10 cellular contexts compared by ENCODE assay signal in genomic region chr12:49198431-49199155, GRCh38. TPM values are rescaled to one million over a fixed set of nuclear protein-coding genes. Genes with fewer than 3 reads are reported as not detected.
DNase-seq lines count a peak whose midpoint lies in the region; ATAC-seq and TF ChIP-seq lines count a peak whose summit lies in the region.
"Had no signal": no experiment of that assay in that cellular context is flagged by ENCODE, and none has a peak within 500 bp of the region (broad histone marks: within the 10 kb centered on the region; RNA-seq: fewer than 3 reads in every experiment).

No MANE protein-coding gene starts in this region.

- H3K4me3 Mint-ChIP-seq in stimulated activated memory B cell treated with anti-CD40 and anti-IgM and Interleukin-4, amounts not matched to agents 10 μg/mL and 1 μg/mL and 100 μg/mL, for 72 hours = no peak overlapping the region

- TF ChIP-seq POLR2A in gastroesophageal sphincter (IDR thresholded peaks at IDR 0.05) (no peak), gastrocnemius medialis (IDR thresholded peaks at IDR 0.05) (no peak)

- H3K27me3 Mint-ChIP-seq in stimulated activated memory B cell treated with anti-CD40 and anti-IgM and Interleukin-4, amounts not matched to agents 10 μg/mL and 1 μg/mL and 100 μg/mL, for 72 hours = no peaks in the 10 kb centered on the region

- H3K4me3 ChIP-seq in RWPE2 (ENCODE audit: severe bottlenecking) (no peak overlapping the region), gastroesophageal sphincter (no peak overlapping the region), gastrocnemius medialis (no peak overlapping the region)
- H3K4me3 ChIP-seq: SK-N-MC had no signal

- H3K36me3 ChIP-seq in RWPE2 (ENCODE audit: low read depth) (no peaks in the 10 kb centered on the region), gastroesophageal sphincter (peaks cover 0 to 5% of the 10 kb centered on the region in 2 donors), gastrocnemius medialis (no peaks in the 10 kb centered on the region)

- 13 to 32% methylated on average over 9 of the region's 11 CpGs for WGBS in gastroesophageal sphincter (ENCODE audit: low coverage in 1 of 2), 2 donors

- intact Hi-C loops in gastrocnemius medialis (cut with DNase I; ENCODE audit: low total_unique reads) = no loop called here

- no peaks in the 10 kb centered on the region for H3K9me3 Mint-ChIP-seq in stimulated activated memory B cell treated with anti-CD40 and anti-IgM and Interleukin-4, amounts not matched to agents 10 μg/mL and 1 μg/mL and 100 μg/mL, for 72 hours

- no peak for TF ChIP-seq EP300 in gastroesophageal sphincter (IDR thresholded peaks at IDR 0.05)

- DNase-seq in HS-5 (ENCODE audit: low read depth) (peak; percentile 87), RWPE2 (ENCODE audit: low spot score) (peak; percentile 65), renal cortical epithelial cell (ENCODE audit: low read depth) (peak; percentile 80), gastrocnemius medialis (no peak), GM19240 (ENCODE audit: insufficient read length, low spot score) (no peak)

- H3K27me3 ChIP-seq in RWPE2 (ENCODE audit: insufficient read depth, poor library complexity, severe bottlenecking) (no peaks in the 10 kb centered on the region), gastroesophageal sphincter (no peaks in the 10 kb centered on the region), gastrocnemius medialis (no peaks in the 10 kb centered on the region)

- H3K4me1 Mint-ChIP-seq in stimulated activated memory B cell treated with anti-CD40 and anti-IgM and Interleukin-4, amounts not matched to agents 10 μg/mL and 1 μg/mL and 100 μg/mL, for 72 hours = peaks cover 11% of the 10 kb centered on the region

- H3K27ac Mint-ChIP-seq in stimulated activated memory B cell treated with anti-CD40 and anti-IgM and Interleukin-4, amounts not matched to agents 10 μg/mL and 1 μg/mL and 100 μg/mL, for 72 hours = no peak overlapping the region

- no peaks in the 10 kb centered on the region for H3K9me3 ChIP-seq in RWPE2 (ENCODE audit: severe bottlenecking)
- no peaks in the 10 kb centered on the region for H3K9me3 ChIP-seq in gastroesophageal sphincter
- H3K9me3 ChIP-seq in gastrocnemius medialis = no peaks in the 10 kb centered on the region

- TF ChIP-seq CTCF in RWPE2 (IDR thresholded peaks at IDR 0.05; ENCODE audit: poor library complexity, severe bottlenecking) (no peak), gastroesophageal sphincter (IDR thresholded peaks at IDR 0.05) (no peak), gastrocnemius medialis (IDR thresholded peaks at IDR 0.05 in 4 of 5, conservative IDR thresholded peaks at IDR 0.05 in 1 of 5) (no peak)

- in situ Hi-C loops in gastrocnemius medialis (cut with MboI; ENCODE audit: low sequenced_read_pairs in 4 of 4) = no loop called here

- H3K4me1 ChIP-seq in RWPE2 (ENCODE audit: insufficient read depth, poor library complexity, severe bottlenecking) (peaks cover 28% of the 10 kb centered on the region), gastroesophageal sphincter (peaks cover 6 to 45% (median 8%) of the 10 kb centered on the region in 3 donors), gastrocnemius medialis (peaks cover 12 to 17% of the 10 kb centered on the region in 2 donors)

- ATAC-seq in RWPE2 (ENCODE audit: low read depth) = peak; percentile 78
- ATAC-seq in gastroesophageal sphincter = no peak
- ATAC-seq in stimulated activated memory B cell treated with anti-CD40 and anti-IgM and Interleukin-4, amounts not matched to agents 10 μg/mL and 1 μg/mL and 100 μg/mL, for 72 hours = no peak
- ATAC-seq in GM21619 (IDR thresholded peaks at IDR 0.05; ENCODE audit: unreplicated experiment) = no peak
- ATAC-seq in gastrocnemius medialis = no peak

- H3K36me3 Mint-ChIP-seq in stimulated activated memory B cell treated with anti-CD40 and anti-IgM and Interleukin-4, amounts not matched to agents 10 μg/mL and 1 μg/mL and 100 μg/mL, for 72 hours = no peaks in the 10 kb centered on the region

- H3K27ac ChIP-seq in RWPE2 (ENCODE audit: poor library complexity, severe bottlenecking) = peak overlapping the region; percentile 56
- H3K27ac ChIP-seq in gastroesophageal sphincter = peak overlapping the region; percentile 45 to 74 (median 70)
- H3K27ac ChIP-seq in gastrocnemius medialis = no peak overlapping the region
- H3K27ac ChIP-seq: epithelial cell of prostate, SK-N-MC had no signal

RNA-seq across cellular contexts. Expression of gene TUBA1A, which starts 9.7 kb away (rescaled TPM):
- total RNA-seq in gastroesophageal sphincter = 1,000 to 10,000 TPM in 1 of 4 donors, 100 to 1,000 TPM in 3; 514 to 1,167 (median 639) TPM
- 691 and 1,981 TPM in 2 replicates for total RNA-seq in renal cortical epithelial cell
- 10 to 100 TPM; 14.7 to 68.0 (median 25.1) TPM for total RNA-seq in gastrocnemius medialis

Comparison
In these comparisons a context has a peak if more than half of its experiments do, and no peak if none do; other contexts are left out.
1. DNase-seq: peak in HS-5 (single experiment), RWPE2 (single experiment) and renal cortical epithelial cell (single experiment); none in gastrocnemius medialis (0 of 2) and GM19240 (single experiment).
2. H3K27ac ChIP-seq: peak in RWPE2 (single experiment) and gastroesophageal sphincter (4 of 4); none in gastrocnemius medialis (0 of 4).
3. RNA of gene TUBA1A, which starts 9.7 kb away (total RNA-seq): 514 to 1,167 TPM in gastroesophageal sphincter and 691 to 1,981 TPM in renal cortical epithelial cell; 14.7 to 68.0 TPM in gastrocnemius medialis; every median in the first group is over 4 times any median in the second.